ENCODE assay signal across 23 cellular contexts in the genomic region with DNA sequence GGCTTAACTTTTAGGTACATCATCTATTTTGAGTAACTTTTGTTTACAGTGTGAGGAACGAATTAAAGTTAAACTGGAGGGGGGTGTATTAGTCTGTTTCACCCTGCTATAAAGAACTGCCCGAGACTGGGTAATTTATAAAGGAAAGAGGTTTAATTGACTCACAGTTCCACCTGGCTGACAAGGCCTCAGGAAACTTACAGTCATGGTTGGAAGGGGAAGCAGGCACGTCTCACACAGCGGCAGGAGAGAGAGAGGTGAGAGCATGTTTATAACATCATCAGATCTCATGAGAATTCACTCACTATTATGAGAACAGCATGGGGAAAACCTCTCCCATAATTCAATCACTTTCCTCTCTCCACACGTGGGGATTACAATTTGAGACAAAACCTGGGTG.
"Had no signal": no experiment of that assay in that cellular context is flagged by ENCODE, and none has a peak within 500 bp of the region (broad histone marks: within the 10 kb centered on the region; RNA-seq: fewer than 3 reads in every experiment).

No MANE protein-coding gene starts in this region.

- H3K27ac ChIP-seq: colonic mucosa, coronary artery, dorsolateral prefrontal cortex, epithelial cell of prostate, esophagus muscularis mucosa, esophagus squamous epithelium, foreskin keratinocyte, gastrocnemius medialis, gastroesophageal sphincter, heart left ventricle, heart right ventricle had no signal

- H3K4me1 ChIP-seq: colonic mucosa, foreskin keratinocyte, gastrocnemius medialis had no signal

- DNase-seq: colonic mucosa; cortex of kidney; dermis blood vessel endothelial cell; dorsolateral prefrontal cortex; effector CD4-positive, alpha-beta T cell; effector CD8-positive, alpha-beta T cell; effector memory CD4-positive, alpha-beta T cell; effector memory CD8-positive, alpha-beta T cell; endodermal cell; erythroblast; esophagus squamous epithelium; foreskin fibroblast; foreskin keratinocyte; foreskin melanocyte; gastrocnemius medialis; glutamatergic neuron; head of caudate nucleus; heart left ventricle; heart right ventricle had no signal

- H3K9me3 ChIP-seq: colonic mucosa, esophagus muscularis mucosa, esophagus squamous epithelium, gastrocnemius medialis, gastroesophageal sphincter, heart left ventricle had no signal

- H3K4me3 ChIP-seq: colonic mucosa, coronary artery, dorsolateral prefrontal cortex, esophagus muscularis mucosa, esophagus squamous epithelium, gastrocnemius medialis, gastroesophageal sphincter, heart left ventricle, heart right ventricle had no signal

- H3K36me3 ChIP-seq: colonic mucosa, esophagus muscularis mucosa, esophagus squamous epithelium, gastrocnemius medialis, gastroesophageal sphincter, heart left ventricle, heart right ventricle had no signal
